ENCODE assay signal across 22 cellular contexts in the genomic region with DNA sequence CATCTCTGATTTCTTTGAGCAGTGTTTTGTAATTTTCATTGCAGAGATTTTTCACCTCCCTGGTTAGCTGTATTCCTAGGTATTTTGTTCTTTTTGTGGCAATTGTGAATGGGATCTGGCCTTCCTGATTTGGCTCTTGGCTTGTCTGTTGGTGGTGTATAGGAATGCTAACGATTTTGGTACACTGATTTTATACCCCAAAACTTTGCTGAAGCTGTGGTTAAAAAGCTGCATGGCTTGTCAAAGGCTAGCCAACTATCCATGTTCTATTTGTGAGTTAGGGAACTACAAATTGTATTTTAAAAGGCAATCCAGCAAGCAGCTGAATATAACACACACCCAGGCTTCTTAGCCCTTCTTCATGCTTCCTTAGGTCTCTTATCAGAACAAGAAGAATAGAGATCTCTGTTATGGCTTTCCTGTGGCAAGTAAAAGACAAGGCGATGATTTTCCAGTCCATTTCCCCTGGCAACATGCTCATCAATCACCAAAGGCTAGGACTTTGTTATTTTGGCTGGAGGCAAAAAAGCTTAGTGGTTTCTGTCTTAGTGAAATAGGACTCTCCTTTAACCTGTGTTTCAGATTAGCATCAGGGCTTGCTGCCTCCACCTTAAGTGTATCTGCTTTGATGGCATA.
A peak's percentile ranks its signal among the peaks of the same experiment; 100 is the strongest.
DNase-seq lines count a peak whose midpoint lies in the region; ATAC-seq and TF ChIP-seq lines count a peak whose summit lies in the region.
"Had no signal": no experiment of that assay in that cellular context is flagged by ENCODE, and none has a peak within 500 bp of the region (broad histone marks: within the 10 kb centered on the region; RNA-seq: fewer than 3 reads in every experiment).

No MANE protein-coding gene starts in this region.

- no peaks in the 10 kb centered on the region for H4K20me1 ChIP-seq in neural progenitor cell (ENCODE audit: low read depth)

- ATAC-seq in GM18858 (IDR thresholded peaks at IDR 0.05; ENCODE audit: unreplicated experiment) = no peak
- ATAC-seq: esophagus mucosa, sciatic nerve had no signal

- no peak overlapping the region for H3K4me3 ChIP-seq in neural progenitor cell
- H3K4me3 ChIP-seq: left ventricle myocardium inferior, stomach had no signal

- H3K9me3 Mint-ChIP-seq in brain (peaks cover 0 to 17% (median 4%) of the 10 kb centered on the region in 5 experiments), neural progenitor cell (no peaks in the 10 kb centered on the region)
- H3K9me3 Mint-ChIP-seq: activated CD4-positive, alpha-beta memory T cell treated with anti-CD3 and anti-CD28 coated beads for 36 hours had no signal

- H3K79me2 ChIP-seq in neural progenitor cell (ENCODE audit: low read depth) = no peaks in the 10 kb centered on the region

- H3K4me1 Mint-ChIP-seq in brain = peaks cover 59% of the 10 kb centered on the region
- peaks cover 15% of the 10 kb centered on the region for H3K4me1 Mint-ChIP-seq in neural progenitor cell

- H3F3A ChIP-seq in neural progenitor cell (ENCODE audit: low read depth) = peaks cover 8% of the 10 kb centered on the region

- no peak overlapping the region for H2AFZ ChIP-seq in neural progenitor cell (replicated peaks)

- H3K27ac ChIP-seq in KOPT-K1 (ENCODE audit: low read depth, low read length, poor library complexity, severe bottlenecking) (peak overlapping the region; percentile 96), neural progenitor cell (peak overlapping the region; percentile 35)
- H3K27ac ChIP-seq: left ventricle myocardium inferior, stomach, VCaP had no signal

- H3K36me3 Mint-ChIP-seq in brain (peaks cover 33% of the 10 kb centered on the region), neural progenitor cell (peaks cover 30% of the 10 kb centered on the region)

- no peaks in the 10 kb centered on the region for H3K27me3 ChIP-seq in neural progenitor cell
- H3K27me3 ChIP-seq: stomach had no signal

- H3K9ac ChIP-seq in neural progenitor cell = no peak overlapping the region

- peak; percentile 86 for DNase-seq in ELF-1 (ENCODE audit: low read depth, low spot score)
- peak; percentile 43 for DNase-seq in neural progenitor cell (ENCODE audit: low spot score)
- DNase-seq in NCI-H774 (lab: John Stamatoyannopoulos, UW) = no peak
- DNase-seq in activated CD4-positive, alpha-beta T cell treated with anti-CD3 and anti-CD28 coated beads for 4 hours = no peak
- DNase-seq: activated CD4-positive, alpha-beta memory T cell treated with anti-CD3 and anti-CD28 coated beads for 36 hours; activated T-cell treated with anti-CD3 and anti-CD28 coated beads, Interleukin-2, amount 50 U/mL, for 48 hours; Caco-2; caudate nucleus; effector CD4-positive, alpha-beta T cell; left ventricle myocardium inferior; NCI-H1436; NCI-H345; NK-92 treated with Interleukin-12 subunit alpha and Interleukin-12 subunit beta, amount 100 ng/mL, for 24 hours; stimulated activated CD4-positive, alpha-beta T cell treated with anti-CD3 and anti-CD28 coated beads, Interleukin-2, amount 100 ng/mL, for 24 hours; stomach; SW 1271 had no signal

- no peaks in the 10 kb centered on the region for H3K9me3 ChIP-seq in KOPT-K1 (ENCODE audit: insufficient read depth, low read length, poor library complexity, severe bottlenecking)
- H3K9me3 ChIP-seq in neural progenitor cell (ENCODE audit: low read depth) = no peaks in the 10 kb centered on the region
- H3K9me3 ChIP-seq: Caco-2, stomach had no signal

- H3K27me3 Mint-ChIP-seq in brain = no peaks in the 10 kb centered on the region
- no peaks in the 10 kb centered on the region for H3K27me3 Mint-ChIP-seq in neural progenitor cell (ENCODE audit: insufficient read depth, low read depth)
- H3K27me3 Mint-ChIP-seq: activated CD4-positive, alpha-beta memory T cell treated with anti-CD3 and anti-CD28 coated beads for 36 hours had no signal

- H3K27ac Mint-ChIP-seq in brain = peak overlapping the region in 3 of 5 experiments; percentile 32 to 67 (median 54)
- H3K27ac Mint-ChIP-seq in neural progenitor cell = no peak overlapping the region
- H3K27ac Mint-ChIP-seq: activated CD4-positive, alpha-beta memory T cell treated with anti-CD3 and anti-CD28 coated beads for 36 hours had no signal

- H3K4me2 ChIP-seq in neural progenitor cell = peak overlapping the region; percentile 31

- H3K36me3 ChIP-seq in KOPT-K1 (ENCODE audit: insufficient read depth, low read length) (peaks cover 81% of the 10 kb centered on the region), neural progenitor cell (no peaks in the 10 kb centered on the region)
- H3K36me3 ChIP-seq: left ventricle myocardium inferior, stomach had no signal

- TF ChIP-seq CTCF in brain (conservative IDR thresholded peaks at IDR 0.05) (no peak), neural progenitor cell (IDR thresholded peaks at IDR 0.05) (no peak)

- H3K4me3 Mint-ChIP-seq in brain (no peak overlapping the region), neural progenitor cell (no peak overlapping the region)
- H3K4me3 Mint-ChIP-seq: activated CD4-positive, alpha-beta memory T cell treated with anti-CD3 and anti-CD28 coated beads for 36 hours had no signal

- H3K4me1 ChIP-seq in neural progenitor cell = peaks cover 33% of the 10 kb centered on the region

Comparison
In these comparisons a context has a peak if more than half of its experiments do, and no peak if none do; other contexts are left out.
1. DNase-seq: peak in ELF-1 (single experiment) and neural progenitor cell (single experiment); none in NCI-H774 (single experiment) and activated CD4-positive, alpha-beta T cell treated with anti-CD3 and anti-CD28 coated beads for 4 hours (0 of 2).